ENCODE assay signal across 8 cellular contexts in genomic region chr2:150485114-150485870, GRCh38. TPM values are rescaled to one million over a fixed set of nuclear protein-coding genes. Genes with fewer than 3 reads are reported as not detected.
A peak's percentile ranks its signal among the peaks of the same experiment; 100 is the strongest.
DNase-seq lines count a peak whose midpoint lies in the region; TF ChIP-seq lines count a peak whose summit lies in the region.

No MANE protein-coding gene starts in this region.

- POLR2A ChIA-PET in Caco-2 (lab: Charles Lee) = interaction anchor here (0.7 to 1.4 kb wide), 4 partner anchors 9 to 14 kb away, joined by 3 to 4 read pairs (median 4); no protein-coding TSS in a partner anchor

- H3K4me3 ChIP-seq in Caco-2 (ENCODE audit: low read depth, low read length) (peak overlapping the region; percentile 81), choroid plexus epithelial cell (ENCODE audit: low read depth, low read length) (peak overlapping the region; percentile 93), stomach smooth muscle (ENCODE audit: low read length in 2 of 2) (peak overlapping the region; percentile 95 to 98)

- peaks cover 44% of the 10 kb centered on the region for H3K4me1 ChIP-seq in Caco-2
- peaks cover 16% of the 10 kb centered on the region for H3K4me1 ChIP-seq in stomach smooth muscle (ENCODE audit: control insufficient read depth, insufficient read depth, low read length)

- no peaks in the 10 kb centered on the region for H3K9me3 Mint-ChIP-seq in Caco-2 (ENCODE audit: unreplicated experiment)

- H3K9me3 ChIP-seq in Caco-2 = no peaks in the 10 kb centered on the region
- no peaks in the 10 kb centered on the region for H3K9me3 ChIP-seq in stomach smooth muscle (ENCODE audit: control insufficient read depth in 2 of 2, low read length in 2 of 2)

- DNase-seq in Caco-2 (peak; percentile 82 to 85), GOT3 (lab: John Stamatoyannopoulos, UW) (peak; percentile 47), NCI-H446 (lab: John Stamatoyannopoulos, UW) (peak; percentile 75 to 84), choroid plexus epithelial cell (ENCODE audit: low read depth) (peak; percentile 80), G401 (ENCODE audit: low spot score) (no peak), CD1c-positive myeloid dendritic cell (ENCODE audit: extremely low spot score) (no peak)

- H3K27me3 ChIP-seq in Caco-2 (replicated peaks; ENCODE audit: control insufficient read depth, insufficient read depth, low read length) (no peaks in the 10 kb centered on the region), layer of hippocampus (ENCODE audit: control insufficient read depth, insufficient read depth, low read length) (no peaks in the 10 kb centered on the region), stomach smooth muscle (ENCODE audit: control insufficient read depth in 1 of 2, insufficient read depth in 2 of 2, low read length in 2 of 2) (no peaks in the 10 kb centered on the region)

- peak overlapping the region; percentile 93 for H3K27ac Mint-ChIP-seq in Caco-2 (ENCODE audit: unreplicated experiment)

- H3K4me3 Mint-ChIP-seq in Caco-2 (ENCODE audit: unreplicated experiment) = peak overlapping the region; percentile 99

- H3K9ac ChIP-seq in stomach smooth muscle (ENCODE audit: low read length in 2 of 2) = peak overlapping the region; percentile 93 to 97

- BruUV-seq in Caco-2 (replicated peaks; lab: Mats Ljungman, UMichigan) = no TSS peak

- no peaks in the 10 kb centered on the region for H3K36me3 ChIP-seq in Caco-2 (ENCODE audit: control insufficient read depth, insufficient read depth, low read length)
- H3K36me3 ChIP-seq in stomach smooth muscle (ENCODE audit: control insufficient read depth in 2 of 2, insufficient read depth in 2 of 2, low read length in 2 of 2) = no peaks in the 10 kb centered on the region

- intact Hi-C loops in Caco-2 (cut with micrococcal nuclease; ENCODE audit: unreplicated experiment) = loop anchor here (5.0 to 10.0 kb wide), 4 partner anchors 263 to 753 kb away; no protein-coding TSS in a partner anchor

- H3K27me3 Mint-ChIP-seq in Caco-2 (ENCODE audit: insufficient read depth, unreplicated experiment) = no peaks in the 10 kb centered on the region

- CTCF ChIA-PET in Caco-2 (lab: Charles Lee) = interaction anchor here (1.0 kb wide), 1 partner anchor 116 kb away, joined by 3 read pairs; no protein-coding TSS in a partner anchor

- in situ Hi-C loops in G401 (cut with HindIII; ENCODE audit: low sequenced_read_pairs) = no loop called here

- H3K36me3 Mint-ChIP-seq in Caco-2 (ENCODE audit: insufficient read depth, unreplicated experiment) = peaks cover 73% of the 10 kb centered on the region

- H3K27ac ChIP-seq in layer of hippocampus (ENCODE audit: low read depth, low read length) = peak overlapping the region; percentile 72
- peak overlapping the region; percentile 99 for H3K27ac ChIP-seq in stomach smooth muscle (ENCODE audit: low read length)

- H3K4me1 Mint-ChIP-seq in Caco-2 (ENCODE audit: low read depth, unreplicated experiment) = peaks cover 26% of the 10 kb centered on the region

- TF ChIP-seq CTCF in Caco-2 (IDR thresholded peaks at IDR 0.05; ENCODE audit: insufficient read depth in 1 of 2, low read depth in 1 of 2, low read length in 1 of 2, severe bottlenecking in 1 of 2, unreplicated experiment in 1 of 2) (peak in 1 of 2 experiments; percentile 56), choroid plexus epithelial cell (conservative IDR thresholded peaks at IDR 0.05; ENCODE audit: low read depth, low read length) (peak; percentile 50)

RNA-seq across cellular contexts. Expression of gene RND3, which starts 2.2 kb away (rescaled TPM):
- total RNA-seq in Caco-2 (2022) = 70.9 and 75.0 TPM in 2 replicates
- total RNA-seq in G401 (2014; rRNA removed; shearing (Covaris generic)) = 222 and 277 TPM in 2 replicates

Comparison
In these comparisons a context has a peak if more than half of its experiments do, and no peak if none do; other contexts are left out.
1. DNase-seq: peak in Caco-2 (2 of 2), GOT3 (single experiment), NCI-H446 (2 of 2) and choroid plexus epithelial cell (single experiment); none in G401 (single experiment) and CD1c-positive myeloid dendritic cell (single experiment).
2. Peak in every context shown above with its lines, with median percentiles within 50 percentile points of each other: H3K4me3 ChIP-seq.